18 cellular contexts compared by ENCODE assay signal in genomic region chr9:136697821-136698526, GRCh38. TPM values are rescaled to one million over a fixed set of nuclear protein-coding genes. Genes with fewer than 3 reads are reported as not detected.
A peak's percentile ranks its signal among the peaks of the same experiment; 100 is the strongest.
DNase-seq lines count a peak whose midpoint lies in the region; ATAC-seq, FAIRE-seq and TF ChIP-seq lines count a peak whose summit lies in the region.
"Had no signal": no experiment of that assay in that cellular context is flagged by ENCODE, and none has a peak within 500 bp of the region (broad histone marks: within the 10 kb centered on the region; RNA-seq: fewer than 3 reads in every experiment).

No MANE protein-coding gene starts in this region.

- ATAC-seq in K562 = no peak
- ATAC-seq in HG03039 (IDR thresholded peaks at IDR 0.05; ENCODE audit: unreplicated experiment) = no peak
- no peak for ATAC-seq in GM21825 (IDR thresholded peaks at IDR 0.05; ENCODE audit: unreplicated experiment)
- ATAC-seq in activated CD4-positive, alpha-beta T cell treated with anti-CD3 and anti-CD28 coated beads for 36 hours = no peak
- ATAC-seq in HG03520 (IDR thresholded peaks at IDR 0.05; ENCODE audit: unreplicated experiment) = no peak
- ATAC-seq: heart right ventricle had no signal

- H3K9me1 ChIP-seq in K562 (ENCODE audit: control insufficient read depth, insufficient read depth, low read length) = no peaks in the 10 kb centered on the region

- H3K4me1 Mint-ChIP-seq in progenitor cell of endocrine pancreas (ENCODE audit: low read depth) = peaks cover 34% of the 10 kb centered on the region
- H3K4me1 Mint-ChIP-seq in activated CD4-positive, alpha-beta T cell treated with anti-CD3 and anti-CD28 coated beads for 36 hours = peaks cover 20% of the 10 kb centered on the region

- H3K36me3 ChIP-seq in K562 (ENCODE audit: control insufficient read depth, insufficient read depth, low read length) = no peaks in the 10 kb centered on the region
- H3K36me3 ChIP-seq: esophagus muscularis mucosa, heart right ventricle had no signal

- DNase-seq in COLO668 (lab: John Stamatoyannopoulos, UW; ENCODE audit: unreplicated experiment) = peak; percentile 30
- peak; percentile 95 for DNase-seq in NOMO-1 treated with DMSO at 0.1 percent for 48 hours (lab: John Stamatoyannopoulos, UW; ENCODE audit: unreplicated experiment)
- DNase-seq in K562 (ENCODE audit: extremely low read depth in 1 of 4, low spot score in 3 of 4) = no peak
- no peak for DNase-seq in progenitor cell of endocrine pancreas (ENCODE audit: low spot score, unreplicated experiment)
- DNase-seq in activated CD4-positive, alpha-beta T cell treated with anti-CD3 and anti-CD28 coated beads for 36 hours = no peak
- DNase-seq: activated naive CD4-positive, alpha-beta T cell treated with Interleukin-2 at 50 U/mL for 16 hours; dermis blood vessel endothelial cell; DMS 273 treated with DMSO at 0.1 percent for 48 hours; kidney glomerular epithelial cell; stimulated activated CD4-positive, alpha-beta T cell treated with anti-CD3 and anti-CD28 coated beads, Interleukin-1b, Interleukin-23, amount 100 ng/mL, for 48 hours; SW 1271; testis had no signal

- no peak for TF ChIP-seq EP300 in K562 (IDR thresholded peaks at IDR 0.05; ENCODE audit: low read length)

- no peak for TF ChIP-seq POLR2A in K562 (conservative IDR thresholded peaks at IDR 0.05)

- no peaks in the 10 kb centered on the region for H3K27me3 ChIP-seq in K562 (ENCODE audit: control insufficient read depth in 2 of 2, insufficient read depth in 2 of 2, low read length in 2 of 2)
- H3K27me3 ChIP-seq: testis had no signal

- POLR2A ChIA-PET in K562 (lab: Yijun Ruan, JAX) = interaction anchor here (0.6 to 1.9 kb wide), 6 partner anchors 8 to 35 kb away, joined by 3 to 7 read pairs (median 3); partner anchors contain the start of genes AGPAT2 and EGFL7
- POLR2A ChIA-PET in activated CD4-positive, alpha-beta T cell treated with anti-CD3 and anti-CD28 coated beads for 36 hours (lab: Charles Lee) = interaction anchor here (0.7 kb wide), 1 partner anchor 546 kb away, joined by 5 read pairs; no protein-coding TSS in a partner anchor

- H2AFZ ChIP-seq in K562 (ENCODE audit: low read depth, low read length) = peak overlapping the region; percentile 63; the same call in 1 of the 2 replicates

- H3K27ac ChIP-seq in K562 (ENCODE audit: extremely low read depth, low read depth, low read length) = no peak overlapping the region
- H3K27ac ChIP-seq: esophagus muscularis mucosa, heart right ventricle, testis had no signal

- H3K9me3 ChIP-seq in K562 (replicated peaks; ENCODE audit: control insufficient read depth, insufficient read depth, low read depth, low read length) = no peaks in the 10 kb centered on the region
- H3K9me3 ChIP-seq: esophagus muscularis mucosa, heart right ventricle, testis had no signal

- H3K4me3 Mint-ChIP-seq in progenitor cell of endocrine pancreas (ENCODE audit: low read depth) = no peak overlapping the region
- H3K4me3 Mint-ChIP-seq in activated CD4-positive, alpha-beta T cell treated with anti-CD3 and anti-CD28 coated beads for 36 hours = no peak overlapping the region

- in situ Hi-C loops in K562 (cut with MboI) = no loop called here

- H3K4me1 ChIP-seq in K562 (replicated peaks in 1 of 2; ENCODE audit: control insufficient read depth in 2 of 2, insufficient read depth in 2 of 2, low read length in 2 of 2) = peaks cover 15 to 55% of the 10 kb centered on the region in 2 experiments; a peak in 4 of 5 replicates
- H3K4me1 ChIP-seq: testis had no signal

- H3K79me2 ChIP-seq in K562 (ENCODE audit: control insufficient read depth, insufficient read depth, low read length) = no peaks in the 10 kb centered on the region

- no peaks in the 10 kb centered on the region for H3K27me3 Mint-ChIP-seq in progenitor cell of endocrine pancreas
- H3K27me3 Mint-ChIP-seq in activated CD4-positive, alpha-beta T cell treated with anti-CD3 and anti-CD28 coated beads for 36 hours = peaks cover 15% of the 10 kb centered on the region

- 35% methylated on average over 13 of the region's 20 CpGs for WGBS in K562 (ENCODE audit: insufficient coverage, low coverage, missing lambda C conversion rate)

- no TSS peak for BruUV-seq in K562 (replicated peaks; lab: Mats Ljungman, UMichigan)

- CTCF ChIA-PET in K562 (lab: Yijun Ruan, JAX; ENCODE audit: low intra/inter-chr PET ratio) = no interaction called here
- CTCF ChIA-PET in activated CD4-positive, alpha-beta T cell treated with anti-CD3 and anti-CD28 coated beads for 36 hours (lab: Charles Lee) = interaction anchor here (0.6 to 1.4 kb wide), 5 partner anchors 23 to 485 kb away, joined by 3 to 4 read pairs (median 3); no protein-coding TSS in a partner anchor

- no peak for TF ChIP-seq RAD21 in K562 (CRISPR knock-in tag; conservative IDR thresholded peaks at IDR 0.05 in 1 of 2, IDR thresholded peaks at IDR 0.05 in 1 of 2)

- no peak for FAIRE-seq in K562 (lab: Jason Lieb, UNC)

- TF ChIP-seq CTCF in K562 (IDR thresholded peaks at IDR 0.05 in 2 of 3, conservative IDR thresholded peaks at IDR 0.05 in 1 of 3; ENCODE audit: insufficient read depth in 2 of 3, low read depth in 1 of 3, low read length in 3 of 3) (no peak), progenitor cell of endocrine pancreas (IDR thresholded peaks at IDR 0.05; ENCODE audit: unreplicated experiment) (no peak)

- H3K36me3 Mint-ChIP-seq in progenitor cell of endocrine pancreas (ENCODE audit: insufficient read depth) = no peaks in the 10 kb centered on the region
- H3K36me3 Mint-ChIP-seq in activated CD4-positive, alpha-beta T cell treated with anti-CD3 and anti-CD28 coated beads for 36 hours (ENCODE audit: low read depth) = no peaks in the 10 kb centered on the region

- H3K4me3 ChIP-seq in K562 = no peak overlapping the region
- H3K4me3 ChIP-seq: esophagus muscularis mucosa, heart right ventricle, testis had no signal

- H3K9ac ChIP-seq in K562 (ENCODE audit: insufficient read depth in 1 of 2, low read depth in 2 of 2, low read length in 2 of 2) = 0 out of 4 replicates have a peak overlapping the region, but pooled peaks of 1 of the 2 experiments have one; percentile 18

- no peaks in the 10 kb centered on the region for H3K9me3 Mint-ChIP-seq in progenitor cell of endocrine pancreas (ENCODE audit: low read depth)
- H3K9me3 Mint-ChIP-seq in activated CD4-positive, alpha-beta T cell treated with anti-CD3 and anti-CD28 coated beads for 36 hours (ENCODE audit: low read depth) = no peaks in the 10 kb centered on the region

- no peak overlapping the region for H3K4me2 ChIP-seq in K562 (ENCODE audit: insufficient read depth, low read length)

- intact Hi-C loops in K562 (cut with micrococcal nuclease) = no loop called here
- intact Hi-C loops in activated CD4-positive, alpha-beta T cell treated with anti-CD3 and anti-CD28 coated beads for 36 hours (cut with DNase I, micrococcal nuclease) = no loop called here

- H3K27ac Mint-ChIP-seq in progenitor cell of endocrine pancreas = peak overlapping the region; percentile 78
- no peak overlapping the region for H3K27ac Mint-ChIP-seq in activated CD4-positive, alpha-beta T cell treated with anti-CD3 and anti-CD28 coated beads for 36 hours

- H4K20me1 ChIP-seq in K562 (replicated peaks; ENCODE audit: control insufficient read depth, insufficient read depth, low read length) = no peaks in the 10 kb centered on the region

RNA-seq across cellular contexts. Expression of gene AGPAT2, which starts 10.7 kb away (rescaled TPM):
- total RNA-seq in K562 (2011; cell fraction: chromatin; rRNA removed; ENCODE audit: low replicate concordance) = 18.6 and 52.7 TPM in 2 replicates
- total RNA-seq in K562 (2011; cell fraction: nucleolus; rRNA removed) = 77.5 and 84.7 TPM in 2 replicates
- 39.6 and 45.3 TPM in 2 replicates for total RNA-seq in K562 (2011; cell fraction: nucleoplasm; rRNA removed)
- total RNA-seq in K562 (2014; rRNA removed) (45.5 and 56.5 TPM in 2 replicates), K562 (2014; rRNA removed; fragmentation: Illumina TruSeq; extraction: Trizol) (7.2 and 8.5 TPM in 2 replicates), K562 (2015; rRNA removed; fragmentation: Illumina TruSeq; extraction: Trizol) (27.7 and 31.8 TPM in 2 replicates), K562 (2021) (52.6 and 54.5 TPM in 2 replicates), progenitor cell of endocrine pancreas (27.7 and 28.0 TPM in 2 replicates)
- polyA plus RNA-seq in K562 (2011; rRNA removed) (17.3 and 25.4 TPM in 2 replicates), K562 (2014; fragmentation: Illumina TruSeq; extraction: Trizol) (23.9 and 38.6 TPM in 2 replicates), K562 (2014; fragmentation: Nextera tagmentation; extraction: Ambion mirVana) (under 1 TPM; 0.13 to 0.45 TPM), K562 (2014; rRNA removed) (47.1 and 51.9 TPM in 2 replicates)
- polyA plus RNA-seq in K562 (2011; cell fraction: cytosol; rRNA removed) = 37.8 and 64.3 TPM in 2 replicates
- 26.1 and 33.3 TPM in 2 replicates for polyA plus RNA-seq in K562 (2011; cell fraction: nucleus; rRNA removed)
- polyA plus RNA-seq in K562 (2012) = 34.3 and 52.5 TPM in 2 replicates
- polyA minus RNA-seq in K562 (2011; rRNA and poly(A)+ RNA removed) = 10.0 and 12.2 TPM in 2 replicates
- 19.5 and 23.0 TPM in 2 replicates for polyA minus RNA-seq in K562 (2011; cell fraction: cytosol; rRNA and poly(A)+ RNA removed)
- 21.4 and 30.0 TPM in 2 replicates for polyA minus RNA-seq in K562 (2011; cell fraction: nucleus; rRNA and poly(A)+ RNA removed)
- 10 to 100 TPM in 1 of 2 experiments, 1 to 10 TPM in 1; 9.0 to 10.4 TPM for total RNA-seq in activated CD4-positive, alpha-beta T cell treated with anti-CD3 and anti-CD28 coated beads for 36 hours

RNA-seq across cellular contexts. Expression of gene DIPK1B, which starts 14.4 kb away (rescaled TPM):
- total RNA-seq in K562 (2011; cell fraction: chromatin; rRNA removed; ENCODE audit: low replicate concordance) = 11.8 and 45.1 TPM in 2 replicates
- total RNA-seq in K562 (2011; cell fraction: nucleolus; rRNA removed) = 39.9 and 47.9 TPM in 2 replicates
- total RNA-seq in K562 (2011; cell fraction: nucleoplasm; rRNA removed) = 25.8 and 26.4 TPM in 2 replicates
- total RNA-seq in K562 (2014; rRNA removed) (22.3 and 25.2 TPM in 2 replicates), K562 (2014; rRNA removed; fragmentation: Illumina TruSeq; extraction: Trizol) (2.8 TPM in 2 replicates), K562 (2015; rRNA removed; fragmentation: Illumina TruSeq; extraction: Trizol) (5.9 and 7.4 TPM in 2 replicates), K562 (2021) (20.4 TPM in 2 replicates), progenitor cell of endocrine pancreas (51.3 and 52.9 TPM in 2 replicates)
- polyA plus RNA-seq in K562 (2011; rRNA removed) (11.4 and 20.2 TPM in 2 replicates), K562 (2014; fragmentation: Illumina TruSeq; extraction: Trizol) (4.2 and 6.8 TPM in 2 replicates), K562 (2014; fragmentation: Nextera tagmentation; extraction: Ambion mirVana) (under 1 TPM; 0.08 to 0.21 TPM), K562 (2014; rRNA removed) (20.5 and 21.2 TPM in 2 replicates)
- 26.7 and 64.0 TPM in 2 replicates for polyA plus RNA-seq in K562 (2011; cell fraction: cytosol; rRNA removed)
- 41.8 and 57.7 TPM in 2 replicates for polyA plus RNA-seq in K562 (2011; cell fraction: nucleus; rRNA removed)
- polyA plus RNA-seq in K562 (2012) = 9.0 and 14.4 TPM in 2 replicates
- 3.7 and 4.5 TPM in 2 replicates for polyA minus RNA-seq in K562 (2011; rRNA and poly(A)+ RNA removed)
- 13.1 and 14.0 TPM in 2 replicates for polyA minus RNA-seq in K562 (2011; cell fraction: cytosol; rRNA and poly(A)+ RNA removed)
- 9.0 and 9.8 TPM in 2 replicates for polyA minus RNA-seq in K562 (2011; cell fraction: nucleus; rRNA and poly(A)+ RNA removed)
- total RNA-seq in activated CD4-positive, alpha-beta T cell treated with anti-CD3 and anti-CD28 coated beads for 36 hours = under 1 TPM; 0.21 to 0.25 TPM

RNA-seq across cellular contexts. Expression of gene EGFL7, which starts 35.3 kb away (rescaled TPM):
- 149 and 838 TPM in 2 replicates for total RNA-seq in K562 (2011; cell fraction: chromatin; rRNA removed; ENCODE audit: low replicate concordance)
- total RNA-seq in K562 (2011; cell fraction: nucleolus; rRNA removed) = 1,169 and 1,462 TPM in 2 replicates
- total RNA-seq in K562 (2011; cell fraction: nucleoplasm; rRNA removed) = 493 and 520 TPM in 2 replicates
- total RNA-seq in K562 (2014; rRNA removed) (217 and 294 TPM in 2 replicates), K562 (2014; rRNA removed; fragmentation: Illumina TruSeq; extraction: Trizol) (6.6 and 10.2 TPM in 2 replicates), K562 (2015; rRNA removed; fragmentation: Illumina TruSeq; extraction: Trizol) (55.3 and 55.5 TPM in 2 replicates), K562 (2021) (213 and 225 TPM in 2 replicates), progenitor cell of endocrine pancreas (13.5 and 16.3 TPM in 2 replicates)
- polyA plus RNA-seq in K562 (2011; rRNA removed) (220 and 305 TPM in 2 replicates), K562 (2014; fragmentation: Illumina TruSeq; extraction: Trizol) (16.3 and 110 TPM in 2 replicates), K562 (2014; fragmentation: Nextera tagmentation; extraction: Ambion mirVana) (10 to 100 TPM in 1 of 2 experiments, 1 to 10 TPM in 1; 1.5 to 10.9 TPM), K562 (2014; rRNA removed) (286 and 294 TPM in 2 replicates)
- polyA plus RNA-seq in K562 (2011; cell fraction: cytosol; rRNA removed) = 390 and 1,175 TPM in 2 replicates
- 1,734 and 4,262 TPM in 2 replicates for polyA plus RNA-seq in K562 (2011; cell fraction: nucleus; rRNA removed)
- polyA plus RNA-seq in K562 (2012) = 148 and 194 TPM in 2 replicates
- polyA minus RNA-seq in K562 (2011; rRNA and poly(A)+ RNA removed) = 33.5 and 52.0 TPM in 2 replicates
- polyA minus RNA-seq in K562 (2011; cell fraction: cytosol; rRNA and poly(A)+ RNA removed) = 222 and 294 TPM in 2 replicates
- 630 and 998 TPM in 2 replicates for polyA minus RNA-seq in K562 (2011; cell fraction: nucleus; rRNA and poly(A)+ RNA removed)
- total RNA-seq in activated CD4-positive, alpha-beta T cell treated with anti-CD3 and anti-CD28 coated beads for 36 hours = 1 to 10 TPM; 1.2 to 1.4 TPM
- total RNA-seq: OCI-LY7 had no signal

RNA-seq across cellular contexts. Expression of gene LCN10, which starts 44.8 kb away (rescaled TPM):
- total RNA-seq in K562 (2011; cell fraction: chromatin; rRNA removed; ENCODE audit: low replicate concordance) = 0.44 TPM in 1 of 2 replicates, not detected in the other
- 0.17 and 0.26 TPM in 2 replicates for total RNA-seq in K562 (2011; cell fraction: nucleolus; rRNA removed)
- total RNA-seq in K562 (2011; cell fraction: nucleoplasm; rRNA removed) = 0.44 TPM in 1 of 2 replicates, not detected in the other
- total RNA-seq in K562 (2014; rRNA removed) (0.12 TPM in 1 of 2 replicates, not detected in the other), K562 (2014; rRNA removed; fragmentation: Illumina TruSeq; extraction: Trizol) (not detected in 2 replicates), K562 (2015; rRNA removed; fragmentation: Illumina TruSeq; extraction: Trizol) (0.11 TPM in 1 of 2 replicates, not detected in the other), K562 (2021) (0.29 TPM in 1 of 2 replicates, not detected in the other), progenitor cell of endocrine pancreas (0.42 TPM in 1 of 2 replicates, not detected in the other)
- polyA plus RNA-seq in K562 (2011; rRNA removed) (0.11 and 0.14 TPM in 2 replicates), K562 (2014; fragmentation: Illumina TruSeq; extraction: Trizol) (0.11 and 0.21 TPM in 2 replicates), K562 (2014; fragmentation: Nextera tagmentation; extraction: Ambion mirVana) (under 1 TPM in 1 of 2 experiments, not detected in 1; 0.10 TPM), K562 (2014; rRNA removed) (0.16 TPM in 1 of 2 replicates, not detected in the other)
- polyA plus RNA-seq in K562 (2011; cell fraction: cytosol; rRNA removed) = 0.35 and 0.42 TPM in 2 replicates
- polyA plus RNA-seq in K562 (2011; cell fraction: nucleus; rRNA removed) = 0.10 and 1.1 TPM in 2 replicates
- 0.14 TPM in 1 of 2 replicates, not detected in the other for polyA plus RNA-seq in K562 (2012)
- 0.14 TPM in 1 of 2 replicates, not detected in the other for polyA minus RNA-seq in K562 (2011; rRNA and poly(A)+ RNA removed)
- polyA minus RNA-seq in K562 (2011; cell fraction: cytosol; rRNA and poly(A)+ RNA removed) = not detected in 2 replicates
- 0.40 TPM in 1 of 2 replicates, not detected in the other for polyA minus RNA-seq in K562 (2011; cell fraction: nucleus; rRNA and poly(A)+ RNA removed)
- total RNA-seq in activated CD4-positive, alpha-beta T cell treated with anti-CD3 and anti-CD28 coated beads for 36 hours = 1 to 10 TPM in 1 of 2 experiments, under 1 TPM in 1; 0.71 to 1.2 TPM
- total RNA-seq: dermis blood vessel endothelial cell, OCI-LY7 had no signal

RNA-seq across cellular contexts. Expression of gene LCN6, which starts 50.4 kb away (rescaled TPM):
- total RNA-seq in K562 (2011; cell fraction: chromatin; rRNA removed; ENCODE audit: low replicate concordance) = 0.86 TPM in 1 of 2 replicates, not detected in the other
- total RNA-seq in K562 (2011; cell fraction: nucleolus; rRNA removed) = 0.67 and 1.6 TPM in 2 replicates
- total RNA-seq in K562 (2011; cell fraction: nucleoplasm; rRNA removed) = 0.81 TPM in 1 of 2 replicates, not detected in the other
- 0.45 and 0.57 TPM in 2 replicates for total RNA-seq in K562 (2014; rRNA removed)
- total RNA-seq in K562 (2014; rRNA removed; fragmentation: Illumina TruSeq; extraction: Trizol) = 0.33 TPM in 1 of 2 replicates, not detected in the other
- not detected in 2 replicates for total RNA-seq in K562 (2015; rRNA removed; fragmentation: Illumina TruSeq; extraction: Trizol)
- total RNA-seq in K562 (2021) = not detected in 2 replicates
- 0.42 TPM in 1 of 2 replicates, not detected in the other for polyA plus RNA-seq in K562 (2011; rRNA removed)
- 0.98 TPM in 1 of 2 replicates, not detected in the other for polyA plus RNA-seq in K562 (2011; cell fraction: cytosol; rRNA removed)
- 4.3 TPM in 1 of 2 replicates, not detected in the other for polyA plus RNA-seq in K562 (2011; cell fraction: nucleus; rRNA removed)
- polyA plus RNA-seq in K562 (2012) = 0.12 TPM in 1 of 2 replicates, not detected in the other
- not detected in 2 replicates for polyA plus RNA-seq in K562 (2014; fragmentation: Illumina TruSeq; extraction: Trizol)
- under 1 TPM in 1 of 2 experiments, not detected in 1; 0.10 TPM for polyA plus RNA-seq in K562 (2014; fragmentation: Nextera tagmentation; extraction: Ambion mirVana)
- polyA plus RNA-seq in K562 (2014; rRNA removed) = 2.2 TPM in 1 of 2 replicates, not detected in the other
- not detected in 2 replicates for polyA minus RNA-seq in K562 (2011; rRNA and poly(A)+ RNA removed)
- polyA minus RNA-seq in K562 (2011; cell fraction: cytosol; rRNA and poly(A)+ RNA removed) = not detected in 2 replicates
- polyA minus RNA-seq in K562 (2011; cell fraction: nucleus; rRNA and poly(A)+ RNA removed) = not detected in 2 replicates
- total RNA-seq in progenitor cell of endocrine pancreas = not detected in 2 replicates
- not detected for total RNA-seq in activated CD4-positive, alpha-beta T cell treated with anti-CD3 and anti-CD28 coated beads for 36 hours
- total RNA-seq: OCI-LY7 had no signal

Comparison
In these comparisons a context has a peak if more than half of its experiments do, and no peak if none do; other contexts are left out.
1. DNase-seq: peak in COLO668 (single experiment) and NOMO-1 treated with DMSO at 0.1 percent for 48 hours (single experiment); none in K562 (0 of 4), progenitor cell of endocrine pancreas (single experiment) and activated CD4-positive, alpha-beta T cell treated with anti-CD3 and anti-CD28 coated beads for 36 hours (single experiment).